In the genomic region with DNA sequence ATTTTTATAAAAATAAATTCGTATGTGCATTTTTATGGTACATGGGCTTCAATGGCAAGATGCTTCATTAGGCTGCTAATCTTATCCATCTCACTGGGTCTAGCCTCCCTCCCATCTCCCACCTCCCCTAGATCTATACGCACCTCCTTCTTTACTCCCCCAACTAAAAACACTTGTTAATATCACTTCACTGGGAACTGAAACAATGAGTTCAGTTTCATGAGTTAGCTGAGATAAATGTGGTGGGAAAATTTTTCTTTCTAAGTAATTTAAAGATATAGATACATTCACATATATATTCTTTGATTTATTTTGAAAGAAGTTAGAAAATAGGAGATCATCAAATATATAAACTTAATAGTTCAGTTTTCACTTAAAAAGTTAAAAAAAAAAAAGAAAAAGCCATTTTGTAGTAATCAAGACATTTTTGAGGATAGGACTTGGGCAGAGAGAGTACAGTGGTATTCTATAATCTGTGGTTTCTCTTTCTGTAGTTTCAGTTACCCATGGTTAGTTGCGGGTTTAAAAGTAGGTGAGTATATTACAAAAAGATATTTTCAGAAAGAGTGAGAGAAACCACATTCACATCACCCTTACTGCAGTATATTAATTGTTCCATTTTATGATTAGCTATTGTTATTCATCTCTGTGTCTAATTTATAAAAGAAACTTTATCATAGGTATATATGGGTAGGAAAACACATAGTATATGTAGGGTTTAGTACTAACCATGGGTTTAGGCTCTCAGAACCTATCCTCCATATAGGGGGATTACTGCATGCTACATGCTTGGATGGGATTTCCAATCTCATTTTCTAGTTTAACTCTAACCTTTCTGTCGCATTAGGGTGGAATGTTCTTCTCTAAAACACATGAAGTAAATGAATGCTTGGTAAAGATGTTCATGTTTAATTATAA, we compare ENCODE assay signal across 10 cellular contexts.
DNase-seq lines count a peak whose midpoint lies in the region; ATAC-seq and TF ChIP-seq lines count a peak whose summit lies in the region.
"Had no signal": no experiment of that assay in that cellular context is flagged by ENCODE, and none has a peak within 500 bp of the region (broad histone marks: within the 10 kb centered on the region; RNA-seq: fewer than 3 reads in every experiment).

No MANE protein-coding gene starts in this region.

- peak; percentile 93 for ATAC-seq in HG02763 (IDR thresholded peaks at IDR 0.05; ENCODE audit: unreplicated experiment)

- no peaks in the 10 kb centered on the region for H3K36me3 Mint-ChIP-seq in activated naive CD4-positive, alpha-beta T cell treated with anti-CD3 and anti-CD28 coated beads, Interleukin-2, amount 50 U/mL, for 24 hours
- H3K36me3 Mint-ChIP-seq in stimulated activated naive CD8-positive, alpha-beta T cell treated with anti-CD3 and anti-CD28 coated beads, Interleukin-15, Interleukin-2, amounts not matched to agents 100 ng/mL and 50 ng/mL, for 24 hours (ENCODE audit: low read depth): no peaks in the 10 kb centered on the region
- H3K36me3 Mint-ChIP-seq: brain had no signal

- H3K9me3 Mint-ChIP-seq in activated naive CD4-positive, alpha-beta T cell treated with anti-CD3 and anti-CD28 coated beads, Interleukin-2, amount 50 U/mL, for 24 hours: no peaks in the 10 kb centered on the region
- H3K9me3 Mint-ChIP-seq in stimulated activated naive CD8-positive, alpha-beta T cell treated with anti-CD3 and anti-CD28 coated beads, Interleukin-15, Interleukin-2, amounts not matched to agents 100 ng/mL and 50 ng/mL, for 24 hours: no peaks in the 10 kb centered on the region
- H3K9me3 Mint-ChIP-seq: brain had no signal

- peak overlapping the region; percentile 37 for H3K4me3 Mint-ChIP-seq in activated naive CD4-positive, alpha-beta T cell treated with anti-CD3 and anti-CD28 coated beads, Interleukin-2, amount 50 U/mL, for 24 hours
- peak overlapping the region; percentile 46 for H3K4me3 Mint-ChIP-seq in stimulated activated naive CD8-positive, alpha-beta T cell treated with anti-CD3 and anti-CD28 coated beads, Interleukin-15, Interleukin-2, amounts not matched to agents 100 ng/mL and 50 ng/mL, for 24 hours
- H3K4me3 Mint-ChIP-seq: brain had no signal

- H3K27ac Mint-ChIP-seq in activated naive CD4-positive, alpha-beta T cell treated with anti-CD3 and anti-CD28 coated beads, Interleukin-2, amount 50 U/mL, for 24 hours: peak overlapping the region; percentile 56
- H3K27ac Mint-ChIP-seq in stimulated activated naive CD8-positive, alpha-beta T cell treated with anti-CD3 and anti-CD28 coated beads, Interleukin-15, Interleukin-2, amounts not matched to agents 100 ng/mL and 50 ng/mL, for 24 hours: peak overlapping the region; percentile 90

- peaks cover 43% of the 10 kb centered on the region for H3K27me3 ChIP-seq in KMS-11 (ENCODE audit: insufficient read depth, low read depth)
- H3K27me3 ChIP-seq in SJCRH30: no peaks in the 10 kb centered on the region

- DNase-seq in activated naive CD4-positive, alpha-beta T cell (lab: John Stamatoyannopoulos, UW): no peak
- DNase-seq in AG08396 (ENCODE audit: low spot score) (no peak), islet precursor cell (no peak), SJCRH30 (no peak)
- DNase-seq: NCI-H2107 had no signal

- no peaks in the 10 kb centered on the region for H4K20me1 ChIP-seq in KMS-11 (ENCODE audit: insufficient read depth)

- peak overlapping the region; percentile 27 for H3K4me2 ChIP-seq in KMS-11

- no peaks in the 10 kb centered on the region for H3K27me3 Mint-ChIP-seq in activated naive CD4-positive, alpha-beta T cell treated with anti-CD3 and anti-CD28 coated beads, Interleukin-2, amount 50 U/mL, for 24 hours
- no peaks in the 10 kb centered on the region for H3K27me3 Mint-ChIP-seq in stimulated activated naive CD8-positive, alpha-beta T cell treated with anti-CD3 and anti-CD28 coated beads, Interleukin-15, Interleukin-2, amounts not matched to agents 100 ng/mL and 50 ng/mL, for 24 hours
- H3K27me3 Mint-ChIP-seq: brain had no signal

- no peaks in the 10 kb centered on the region for H3K79me2 ChIP-seq in KMS-11 (ENCODE audit: insufficient read depth, low read depth)

- H3K27ac ChIP-seq in KMS-11: no peak overlapping the region
- H3K27ac ChIP-seq in SJCRH30: no peak overlapping the region

- no peak overlapping the region for H3K9ac ChIP-seq in KMS-11

- H3K9me3 ChIP-seq in SJCRH30 (replicated peaks): no peaks in the 10 kb centered on the region

- H3K36me3 ChIP-seq in KMS-11 (ENCODE audit: insufficient read depth) (no peaks in the 10 kb centered on the region), SJCRH30 (no peaks in the 10 kb centered on the region)

- H3K4me3 ChIP-seq in KMS-11 (IDR thresholded peaks at IDR 0.05; ENCODE audit: insufficient read depth, low read depth, low read length): no peak overlapping the region
- H3K4me3 ChIP-seq in SJCRH30: no peak overlapping the region

- no peak for TF ChIP-seq CTCF in KMS-11 (conservative IDR thresholded peaks at IDR 0.05; ENCODE audit: low read depth, low read length)

- no peak overlapping the region for H2AFZ ChIP-seq in KMS-11 (ENCODE audit: low read depth)

- peaks cover 53% of the 10 kb centered on the region for H3K4me1 Mint-ChIP-seq in activated naive CD4-positive, alpha-beta T cell treated with anti-CD3 and anti-CD28 coated beads, Interleukin-2, amount 50 U/mL, for 24 hours
- peaks cover 61% of the 10 kb centered on the region for H3K4me1 Mint-ChIP-seq in stimulated activated naive CD8-positive, alpha-beta T cell treated with anti-CD3 and anti-CD28 coated beads, Interleukin-15, Interleukin-2, amounts not matched to agents 100 ng/mL and 50 ng/mL, for 24 hours (ENCODE audit: low read depth)

- H3K4me1 ChIP-seq in KMS-11 (ENCODE audit: low read depth, poor library complexity, severe bottlenecking): peaks cover 22% of the 10 kb centered on the region
- H3K4me1 ChIP-seq in SJCRH30: no peaks in the 10 kb centered on the region
